Comparison of ENCODE assay signal across 9 cellular contexts in the genomic region with DNA sequence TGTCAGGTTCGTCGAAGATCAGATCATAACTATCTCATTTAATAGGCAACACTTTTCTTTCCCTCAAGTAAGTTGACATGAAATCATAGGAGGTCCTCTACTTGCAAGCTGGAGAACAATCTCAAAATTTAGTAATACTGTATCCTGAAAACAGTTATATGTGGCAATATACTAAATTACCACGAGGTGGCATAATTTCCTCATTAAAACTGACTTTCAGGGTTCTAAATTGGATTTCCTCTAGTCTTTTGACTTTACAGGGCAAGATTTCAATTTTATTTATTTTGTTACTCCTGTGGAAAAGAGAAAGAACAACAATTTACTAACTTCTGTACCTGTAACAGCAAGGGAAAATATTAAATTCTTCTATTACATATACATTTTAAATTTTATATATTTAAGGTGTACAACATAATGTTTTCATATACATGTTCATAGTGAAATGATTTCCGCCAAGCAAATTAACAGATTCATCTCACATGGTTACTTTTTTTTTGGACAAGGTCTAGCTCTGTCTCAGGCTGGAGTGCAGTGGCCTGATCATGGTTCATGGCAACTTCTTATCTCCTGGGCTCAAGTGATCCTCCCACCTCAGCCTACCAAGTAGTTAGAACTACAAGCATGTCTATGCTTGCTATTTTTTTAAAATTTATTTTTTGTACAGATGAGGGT. TPM values are rescaled to one million over a fixed set of nuclear protein-coding genes. Genes with fewer than 3 reads are reported as not detected.
DNase-seq lines count a peak whose midpoint lies in the region; ATAC-seq and TF ChIP-seq lines count a peak whose summit lies in the region.
"Had no signal": no experiment of that assay in that cellular context is flagged by ENCODE, and none has a peak within 500 bp of the region (broad histone marks: within the 10 kb centered on the region; RNA-seq: fewer than 3 reads in every experiment).

No MANE protein-coding gene starts in this region.

- intact Hi-C loops in psoas muscle (cut with DNase I) = no loop called here
- intact Hi-C loops in lower leg skin (cut with DNase I; ENCODE audit: low total_unique reads) = no loop called here

- ATAC-seq in GM21360 (IDR thresholded peaks at IDR 0.05; ENCODE audit: unreplicated experiment) = peak; percentile 62
- ATAC-seq in psoas muscle = no peak
- ATAC-seq in HG02588 (IDR thresholded peaks at IDR 0.05; ENCODE audit: unreplicated experiment) = no peak
- no peak for ATAC-seq in HG02852 (IDR thresholded peaks at IDR 0.05; ENCODE audit: unreplicated experiment)

- DNase-seq in CD1c-positive myeloid dendritic cell (ENCODE audit: extremely low spot score) (peak; percentile 28), NCI-H774 (lab: John Stamatoyannopoulos, UW) (peak; percentile 2), epithelial cell of esophagus (ENCODE audit: low read depth) (peak; percentile 41), psoas muscle (no peak), lower leg skin (ENCODE audit: low spot score in 2 of 2) (no peak)

- no peaks in the 10 kb centered on the region for H3K27me3 ChIP-seq in psoas muscle (ENCODE audit: insufficient read depth in 3 of 3, low read length in 2 of 3)

- no peaks in the 10 kb centered on the region for H3K9me3 ChIP-seq in psoas muscle

- TF ChIP-seq CTCF in epithelial cell of esophagus (IDR thresholded peaks at IDR 0.05; ENCODE audit: insufficient read depth, low read depth, low read length, missing control alignments) (peak; percentile 45), psoas muscle (IDR thresholded peaks at IDR 0.05) (peak; percentile 39), lower leg skin (IDR thresholded peaks at IDR 0.05) (no peak)

- H3K27ac ChIP-seq in psoas muscle = no peak overlapping the region

- WGBS in psoas muscle, 3 donors = 25 to 26% (median 26%) methylated on average over 4 of the region's 4 CpGs
- 25 to 28% methylated on average over 4 of the region's 4 CpGs for WGBS in lower leg skin, 2 donors

- TF ChIP-seq POLR2A in lower leg skin (IDR thresholded peaks at IDR 0.05) = no peak

- H3K36me3 ChIP-seq in psoas muscle (ENCODE audit: insufficient read depth in 1 of 2, low read depth in 1 of 2) = no peaks in the 10 kb centered on the region

- H3K4me3 ChIP-seq in epithelial cell of esophagus (ENCODE audit: low read length) = no peak overlapping the region
- no peak overlapping the region for H3K4me3 ChIP-seq in psoas muscle
- no peak overlapping the region for H3K4me3 ChIP-seq in lower leg skin (ENCODE audit: low read depth, poor library complexity, severe bottlenecking)

- H3K4me1 ChIP-seq in psoas muscle = no peaks in the 10 kb centered on the region

RNA-seq across cellular contexts. Expression of a gene that starts 53.4 kb away (rescaled TPM):
- total RNA-seq in psoas muscle (not detected), lower leg skin (1 to 10 TPM; 2.7 to 6.8 (median 5.7) TPM)
- polyA plus RNA-seq in psoas muscle = under 1 TPM in 2 of 3 donors, not detected in 1; 0.03 to 0.17 TPM
- total RNA-seq: mononuclear cell had no signal

Comparison
In these comparisons a context has a peak if more than half of its experiments do, and no peak if none do; other contexts are left out.
1. DNase-seq: peak in CD1c-positive myeloid dendritic cell (single experiment), NCI-H774 (single experiment) and epithelial cell of esophagus (single experiment); none in psoas muscle (0 of 2) and lower leg skin (0 of 2).
2. CTCF ChIP-seq: peak in epithelial cell of esophagus (single experiment) and psoas muscle (single experiment); none in lower leg skin (0 of 3).